ENCODE assay signal across 15 cellular contexts in genomic region chr16:88647178-88648070, GRCh38. TPM values are rescaled to one million over a fixed set of nuclear protein-coding genes. Genes with fewer than 3 reads are reported as not detected.
"Had no signal": no experiment of that assay in that cellular context is flagged by ENCODE, and none has a peak within 500 bp of the region (broad histone marks: within the 10 kb centered on the region; RNA-seq: fewer than 3 reads in every experiment).

No MANE protein-coding gene starts in this region.

- H3K27ac ChIP-seq: cardiac muscle cell, prostate gland, sigmoid colon, suprapubic skin had no signal

- H3K36me3 Mint-ChIP-seq: type B pancreatic cell had no signal

- H3K9me3 ChIP-seq: prostate gland, sigmoid colon, suprapubic skin had no signal

- DNase-seq: activated CD4-positive, alpha-beta memory T cell treated with anti-CD3 and anti-CD28 coated beads, Interleukin-2, amount 10 ng/mL, durations not matched to agents 7 days and 5 days; activated CD8-positive, alpha-beta memory T cell treated with anti-CD3 and anti-CD28 coated beads, Interleukin-2, amount 50 U/mL, for 4 hours; activated naive CD4-positive, alpha-beta T cell treated with Interleukin-2 at 50 U/mL for 16 hours; activated T-cell treated with anti-CD3 and anti-CD28 coated beads, Interleukin-2, amount 50 U/mL, for 72 hours; effector CD8-positive, alpha-beta T cell; kidney glomerular epithelial cell; naive thymus-derived CD4-positive, alpha-beta T cell; occipital lobe; sigmoid colon; stimulated activated CD4-positive, alpha-beta T cell treated with anti-CD3 and anti-CD28 coated beads, Interleukin-12 subunit alpha, Interleukin-12 subunit beta, amount 100 ng/mL, for 4 hours; stimulated activated naive CD8-positive, alpha-beta T cell treated with anti-CD3 and anti-CD28 coated beads, Interleukin-15, Interleukin-2, amounts not matched to agents 100 U/mL and 50 U/mL, for 24 hours had no signal

- H3K4me1 ChIP-seq: prostate gland had no signal

- H3K9me3 Mint-ChIP-seq: activated CD4-positive, alpha-beta memory T cell treated with anti-CD3 and anti-CD28 coated beads, Interleukin-2, amount 10 ng/mL, durations not matched to agents 7 days and 5 days; activated T-cell treated with anti-CD3 and anti-CD28 coated beads, Interleukin-2, amount 50 U/mL, for 72 hours; naive thymus-derived CD4-positive, alpha-beta T cell; type B pancreatic cell had no signal

- H3K4me3 Mint-ChIP-seq: activated CD4-positive, alpha-beta memory T cell treated with anti-CD3 and anti-CD28 coated beads, Interleukin-2, amount 10 ng/mL, durations not matched to agents 7 days and 5 days; activated T-cell treated with anti-CD3 and anti-CD28 coated beads, Interleukin-2, amount 50 U/mL, for 72 hours; type B pancreatic cell had no signal

- H3K27me3 Mint-ChIP-seq: activated CD4-positive, alpha-beta memory T cell treated with anti-CD3 and anti-CD28 coated beads, Interleukin-2, amount 10 ng/mL, durations not matched to agents 7 days and 5 days; naive thymus-derived CD4-positive, alpha-beta T cell; type B pancreatic cell had no signal

- H3K27ac Mint-ChIP-seq: activated CD4-positive, alpha-beta memory T cell treated with anti-CD3 and anti-CD28 coated beads, Interleukin-2, amount 10 ng/mL, durations not matched to agents 7 days and 5 days; activated T-cell treated with anti-CD3 and anti-CD28 coated beads, Interleukin-2, amount 50 U/mL, for 72 hours; type B pancreatic cell had no signal

- H3K27me3 ChIP-seq: cardiac muscle cell had no signal

- H3K4me3 ChIP-seq: cardiac muscle cell, prostate gland, sigmoid colon, suprapubic skin had no signal

- H3K36me3 ChIP-seq: cardiac muscle cell, prostate gland had no signal

RNA-seq across cellular contexts. Expression of gene IL17C, which starts 9.1 kb away (rescaled TPM):
- total RNA-seq: cardiac muscle cell, occipital lobe, sigmoid colon, suprapubic skin had no signal
- polyA plus RNA-seq: cardiac muscle cell; naive thymus-derived CD4-positive, alpha-beta T cell had no signal
